In the genomic region with DNA sequence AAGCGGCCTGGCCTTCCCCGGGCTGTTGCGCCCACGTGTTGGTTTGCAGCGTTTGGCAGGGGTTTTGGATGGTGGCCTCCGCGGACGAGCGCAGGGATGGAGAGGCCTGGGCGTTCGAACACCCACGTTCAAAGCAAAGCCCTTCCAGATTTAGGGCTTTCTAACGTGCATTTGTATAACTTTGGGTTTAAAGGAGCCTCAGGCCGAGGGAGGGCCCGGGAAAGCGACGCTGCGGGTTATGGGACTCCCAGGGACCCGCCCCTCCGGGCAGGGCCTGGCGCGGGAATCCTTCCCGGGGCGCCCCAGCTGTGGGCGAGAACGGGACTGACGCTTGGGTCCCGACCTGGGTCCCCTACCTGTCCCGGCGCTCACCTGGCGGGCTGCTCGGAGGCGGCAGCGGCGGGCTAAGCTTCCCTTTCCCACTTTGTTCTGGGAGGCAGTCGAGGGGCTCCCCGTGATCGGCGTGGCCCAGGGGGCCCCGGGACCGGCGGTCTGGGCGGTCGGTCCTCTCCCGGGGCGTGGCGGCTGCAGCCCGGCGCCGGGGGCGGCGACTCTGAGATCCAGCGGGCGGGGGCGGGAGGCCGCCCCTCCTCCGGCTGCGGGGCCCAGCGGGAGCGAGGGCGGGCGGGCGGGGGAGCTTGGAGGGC, we compare ENCODE assay signal across 8 cellular contexts. TPM values are rescaled to one million over a fixed set of nuclear protein-coding genes. Genes with fewer than 3 reads are reported as not detected.
DNase-seq lines count a peak whose midpoint lies in the region; ATAC-seq and TF ChIP-seq lines count a peak whose summit lies in the region.

A gene with protein sequence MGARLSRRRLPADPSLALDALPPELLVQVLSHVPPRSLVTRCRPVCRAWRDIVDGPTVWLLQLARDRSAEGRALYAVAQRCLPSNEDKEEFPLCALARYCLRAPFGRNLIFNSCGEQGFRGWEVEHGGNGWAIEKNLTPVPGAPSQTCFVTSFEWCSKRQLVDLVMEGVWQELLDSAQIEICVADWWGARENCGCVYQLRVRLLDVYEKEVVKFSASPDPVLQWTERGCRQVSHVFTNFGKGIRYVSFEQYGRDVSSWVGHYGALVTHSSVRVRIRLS (minus strand): TSS at position 529 of the 647 bp plus-strand sequence. CDS start 25,423 bp downstream, outside the sequence.

- no peaks in the 10 kb centered on the region for H3K4me1 ChIP-seq in SJCRH30
- peaks cover 4% of the 10 kb centered on the region for H3K4me1 ChIP-seq in mesendoderm (ENCODE audit: control insufficient read depth, low read depth, low read length)
- H3K4me1 ChIP-seq in tibial artery, result peaks cover 0 to 24% (median 14%) of the 10 kb centered on the region in 4 donors

- ATAC-seq in HG03378 (IDR thresholded peaks at IDR 0.05; ENCODE audit: unreplicated experiment) (no peak), HG03095 (IDR thresholded peaks at IDR 0.05; ENCODE audit: unreplicated experiment) (no peak)

- peak within 1 kb of the TSS; percentile 89 for H3K9ac ChIP-seq in mesendoderm (ENCODE audit: low read length)

- H3K4me2 ChIP-seq in mesendoderm (ENCODE audit: low read length), result peak within 1 kb of the TSS; percentile 23

- peak within 1 kb of the TSS; percentile 4; the same call in 1 of the 2 replicates for H3K4me3 ChIP-seq in GM08714 (ENCODE audit: low read length)
- H3K4me3 ChIP-seq in SJCRH30, result peak within 1 kb of the TSS; percentile 63
- peak within 1 kb of the TSS; percentile 89 for H3K4me3 ChIP-seq in epithelial cell of proximal tubule (ENCODE audit: low read depth, low read length)
- peak within 1 kb of the TSS; percentile 74 for H3K4me3 ChIP-seq in mesendoderm (ENCODE audit: low read length)
- H3K4me3 ChIP-seq in tibial artery, result peak within 1 kb of the TSS; percentile 61 to 70

- H4K5ac ChIP-seq in mesendoderm (ENCODE audit: low read length), result peak within 1 kb of the TSS; percentile 1

- H3K36me3 ChIP-seq in SJCRH30 (no peaks in the 10 kb centered on the region), mesendoderm (ENCODE audit: control insufficient read depth, insufficient read depth, low read length) (no peaks in the 10 kb centered on the region), tibial artery (no peaks in the 10 kb centered on the region)

- peak within 1 kb of the TSS; percentile 72 for H3K4ac ChIP-seq in mesendoderm (ENCODE audit: low read depth, low read length)

- H2BK5ac ChIP-seq in mesendoderm (ENCODE audit: low read length), result peak within 1 kb of the TSS; percentile 82

- no peaks in the 10 kb centered on the region for H3K79me2 ChIP-seq in mesendoderm (ENCODE audit: control insufficient read depth, insufficient read depth, low read length)

- H3K9me3 ChIP-seq in SJCRH30 (replicated peaks) (no peaks in the 10 kb centered on the region), tibial artery (no peaks in the 10 kb centered on the region)

- intact Hi-C loops in tibial artery (cut with DNase I; ENCODE audit: low total_unique reads), result loop anchor here (10.0 kb wide), 1 partner anchor 349 kb away; a partner anchor contains a TSS

- no peak for TF ChIP-seq CTCF in epithelial cell of proximal tubule (conservative IDR thresholded peaks at IDR 0.05; ENCODE audit: low read depth, low read length)
- peak in 1 of 2 experiments; percentile 6 for TF ChIP-seq CTCF in tibial artery (IDR thresholded peaks at IDR 0.05)

- H3K79me1 ChIP-seq in mesendoderm (ENCODE audit: low read length), result peaks cover 2% of the 10 kb centered on the region

- H3K56ac ChIP-seq in mesendoderm (ENCODE audit: low read length), result peak within 1 kb of the TSS; percentile 92

- peak within 1 kb of the TSS; percentile 42 for H2BK15ac ChIP-seq in mesendoderm (replicated peaks; ENCODE audit: low read depth)

- DNase-seq in SJCRH30 (peak; percentile 15 to 31), epithelial cell of proximal tubule (ENCODE audit: low read depth) (no peak), mesendoderm (peak; percentile 72), tibial artery (peak; percentile 52 to 81), NCI-H1105 (lab: John Stamatoyannopoulos, UW) (no peak)

- H3K27me3 ChIP-seq in SJCRH30, result no peaks in the 10 kb centered on the region
- peaks cover 2% of the 10 kb centered on the region for H3K27me3 ChIP-seq in mesendoderm (ENCODE audit: insufficient read depth, low read length, poor library complexity)
- no peaks in the 10 kb centered on the region for H3K27me3 ChIP-seq in tibial artery

- peak within 1 kb of the TSS; percentile 99 for H3K18ac ChIP-seq in mesendoderm (ENCODE audit: low read length)

- WGBS in mesendoderm (ENCODE audit: extremely low coverage, insufficient coverage, low lambda C conversion rate), result no CpG with 5 or more reads among the region's 63 CpGs

- H3K27ac ChIP-seq in SJCRH30 (peak within 1 kb of the TSS; percentile 24; the same call in 1 of the 2 replicates), mesendoderm (ENCODE audit: low read depth, low read length) (peak within 1 kb of the TSS; percentile 70), tibial artery (peak within 1 kb of the TSS; percentile 93 to 95)

- H4K8ac ChIP-seq in mesendoderm (ENCODE audit: low read depth, low read length), result peak within 1 kb of the TSS; percentile 42

- no peak within 1 kb of the TSS for H2AK5ac ChIP-seq in mesendoderm (ENCODE audit: low read length)

- H2BK120ac ChIP-seq in mesendoderm (ENCODE audit: low read depth, low read length), result peak within 1 kb of the TSS; percentile 74

- H3K23ac ChIP-seq in mesendoderm (ENCODE audit: low read length), result peak within 1 kb of the TSS; percentile 74

RNA-seq across cellular contexts. Expression of the gene that starts here (rescaled TPM):
- 4.6 and 5.3 TPM in 2 replicates for total RNA-seq in SJCRH30 (2014; rRNA removed; shearing (Covaris generic))
- total RNA-seq in epithelial cell of proximal tubule, result 21.6 and 40.4 TPM in 2 replicates
- 11.3 TPM for polyA plus RNA-seq in mesendoderm (2013, experiment 1 of 2)
- polyA plus RNA-seq in mesendoderm (2013, experiment 2 of 2), result 11.4 TPM

Comparison
In these comparisons a context has a peak if more than half of its experiments do, and no peak if none do; other contexts are left out.
1. H3K4me3 ChIP-seq: peak in every context shown above with its lines; median percentile 89 in epithelial cell of proximal tubule; 74 in mesendoderm; 66 in tibial artery; 63 in SJCRH30; 4 in GM08714.
2. DNase-seq: peak in SJCRH30 (2 of 2), mesendoderm (single experiment) and tibial artery (2 of 2); none in epithelial cell of proximal tubule (single experiment) and NCI-H1105 (single experiment).
3. H3K27ac ChIP-seq: peak in every context shown above with its lines; median percentile 94 in tibial artery; 70 in mesendoderm; 24 in SJCRH30.